ENCODE assay signal across 11 cellular contexts in the genomic region with DNA sequence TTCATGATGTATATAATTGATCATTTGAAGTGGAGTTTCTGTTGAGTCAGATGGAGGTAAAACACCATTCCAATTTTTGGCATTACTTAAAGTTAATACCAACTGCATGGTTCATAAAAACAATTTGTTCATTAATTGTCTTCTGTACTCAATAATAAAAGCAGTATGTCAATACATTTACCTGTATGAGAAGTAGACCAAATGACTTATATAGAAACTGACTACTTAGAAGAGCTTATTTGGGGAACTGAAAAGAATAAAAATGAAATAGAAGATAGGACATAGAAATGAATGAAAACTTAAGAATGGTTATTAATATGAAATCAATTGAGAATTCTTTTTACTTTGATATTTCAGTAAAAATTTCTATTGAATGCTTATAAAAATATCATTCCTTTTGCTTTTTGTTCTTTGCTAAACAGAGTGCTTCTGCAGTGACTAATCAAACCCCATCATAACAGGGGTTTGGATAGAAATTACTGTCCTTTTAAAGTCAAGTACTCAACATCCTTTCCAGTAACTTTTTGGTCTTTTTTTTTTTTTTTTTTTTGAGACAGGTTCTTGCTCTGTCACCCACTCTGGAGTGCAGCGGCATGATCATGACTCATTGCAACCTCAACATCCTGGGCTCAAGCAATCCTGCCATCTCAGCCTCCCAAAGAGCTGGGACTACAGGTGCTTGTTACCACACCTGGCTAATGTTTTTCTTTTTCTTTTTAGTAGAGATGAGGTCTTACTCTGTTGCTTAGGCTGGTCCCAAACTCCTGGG. TPM values are rescaled to one million over a fixed set of nuclear protein-coding genes. Genes with fewer than 3 reads are reported as not detected.
DNase-seq lines count a peak whose midpoint lies in the region; ATAC-seq and TF ChIP-seq lines count a peak whose summit lies in the region.
"Had no signal": no experiment of that assay in that cellular context is flagged by ENCODE, and none has a peak within 500 bp of the region (broad histone marks: within the 10 kb centered on the region; RNA-seq: fewer than 3 reads in every experiment).

No MANE protein-coding gene starts in this region.

- POLR2A ChIA-PET in MCF 10A (lab: Yijun Ruan, JAX): interaction anchor here (0.6 to 2.1 kb wide), 6 partner anchors 10 to 473 kb away, joined by 3 to 5 read pairs (median 4); no protein-coding TSS in a partner anchor

- no peaks in the 10 kb centered on the region for H3K36me3 Mint-ChIP-seq in MCF 10A (ENCODE audit: insufficient read depth, unreplicated experiment)
- no peaks in the 10 kb centered on the region for H3K36me3 Mint-ChIP-seq in activated naive CD8-positive, alpha-beta T cell treated with anti-CD3 and anti-CD28 coated beads, Interleukin-2, amount 50 U/mL, for 24 hours (ENCODE audit: low read depth)

- H3K27me3 ChIP-seq in breast epithelium: no peaks in the 10 kb centered on the region

- no peak overlapping the region for H3K27ac Mint-ChIP-seq in MCF 10A (ENCODE audit: low read depth, unreplicated experiment)
- peak overlapping the region; percentile 60 for H3K27ac Mint-ChIP-seq in activated naive CD8-positive, alpha-beta T cell treated with anti-CD3 and anti-CD28 coated beads, Interleukin-2, amount 50 U/mL, for 24 hours

- no peak overlapping the region for H3K4me3 Mint-ChIP-seq in MCF 10A (ENCODE audit: unreplicated experiment)
- no peak overlapping the region for H3K4me3 Mint-ChIP-seq in activated naive CD8-positive, alpha-beta T cell treated with anti-CD3 and anti-CD28 coated beads, Interleukin-2, amount 50 U/mL, for 24 hours

- no peak overlapping the region for H3K4me3 ChIP-seq in breast epithelium
- H3K4me3 ChIP-seq: BLaER1, heart right ventricle had no signal

- no peaks in the 10 kb centered on the region for H3K36me3 ChIP-seq in breast epithelium
- H3K36me3 ChIP-seq: BLaER1, heart right ventricle had no signal

- no peak for TF ChIP-seq POLR2A in breast epithelium (IDR thresholded peaks at IDR 0.05)

- H3K9me3 Mint-ChIP-seq in MCF 10A (ENCODE audit: unreplicated experiment): no peaks in the 10 kb centered on the region
- no peaks in the 10 kb centered on the region for H3K9me3 Mint-ChIP-seq in activated naive CD8-positive, alpha-beta T cell treated with anti-CD3 and anti-CD28 coated beads, Interleukin-2, amount 50 U/mL, for 24 hours

- no peak overlapping the region for H3K27ac ChIP-seq in breast epithelium
- H3K27ac ChIP-seq: BLaER1, heart right ventricle had no signal

- ATAC-seq in activated naive CD8-positive, alpha-beta T cell treated with anti-CD3 and anti-CD28 coated beads, Interleukin-2, amount 50 U/mL, for 24 hours: peak; percentile 92
- ATAC-seq in HG02678 (IDR thresholded peaks at IDR 0.05; ENCODE audit: unreplicated experiment): no peak
- no peak for ATAC-seq in GM21737 (IDR thresholded peaks at IDR 0.05; ENCODE audit: unreplicated experiment)
- ATAC-seq: heart right ventricle had no signal

- no TSS peak for BruUV-seq in MCF 10A (replicated peaks; lab: Mats Ljungman, UMichigan)

- H3K4me1 ChIP-seq in breast epithelium: no peaks in the 10 kb centered on the region
- H3K4me1 ChIP-seq: BLaER1, heart right ventricle had no signal

- H3K9me3 ChIP-seq in breast epithelium: no peaks in the 10 kb centered on the region
- H3K9me3 ChIP-seq: BLaER1, heart right ventricle had no signal

- intact Hi-C loops in MCF 10A (cut with micrococcal nuclease) (no loop called here), breast epithelium (cut with DNase I; ENCODE audit: low total_unique reads) (no loop called here)

- CTCF ChIA-PET in MCF 10A (lab: Yijun Ruan, JAX): no interaction called here

- no peak for TF ChIP-seq CTCF in MCF 10A (IDR thresholded peaks at IDR 0.05; ENCODE audit: unreplicated experiment)
- TF ChIP-seq CTCF in breast epithelium (IDR thresholded peaks at IDR 0.05): no peak

- DNase-seq in MCF 10A (ENCODE audit: unreplicated experiment) (peak; percentile 22), breast epithelium (ENCODE audit: low spot score in 2 of 2) (no peak), RPMI8226 (peak; percentile 33), hippocampal formation (lab: John Stamatoyannopoulos, UW) (no peak), NCI-H2029 (lab: John Stamatoyannopoulos, UW) (no peak)
- DNase-seq in activated naive CD8-positive, alpha-beta T cell treated with anti-CD3 and anti-CD28 coated beads, Interleukin-2, amount 50 U/mL, for 24 hours: peak; percentile 21
- DNase-seq: heart right ventricle, NCI-H1930 had no signal

- H3K4me1 Mint-ChIP-seq in MCF 10A (ENCODE audit: insufficient read depth, unreplicated experiment): peaks cover 6% of the 10 kb centered on the region
- H3K4me1 Mint-ChIP-seq in activated naive CD8-positive, alpha-beta T cell treated with anti-CD3 and anti-CD28 coated beads, Interleukin-2, amount 50 U/mL, for 24 hours: peaks cover 13% of the 10 kb centered on the region

- H3K27me3 Mint-ChIP-seq in MCF 10A (ENCODE audit: insufficient read depth, unreplicated experiment): no peaks in the 10 kb centered on the region
- peaks cover 2% of the 10 kb centered on the region for H3K27me3 Mint-ChIP-seq in activated naive CD8-positive, alpha-beta T cell treated with anti-CD3 and anti-CD28 coated beads, Interleukin-2, amount 50 U/mL, for 24 hours

RNA-seq across cellular contexts. Expression of gene CRYBG3, which starts 6.5 kb away (rescaled TPM):
- total RNA-seq in MCF 10A (2022) (7.2 and 10.7 TPM in 2 replicates), breast epithelium (10 to 100 TPM; 25.5 to 37.9 (median 28.5) TPM)

RNA-seq across cellular contexts. Expression of gene ARL6, which starts 50.8 kb away (rescaled TPM):
- total RNA-seq in MCF 10A (2022): 4.1 and 4.7 TPM in 2 replicates
- 1 to 10 TPM; 5.4 to 9.5 (median 9.2) TPM for total RNA-seq in breast epithelium

Comparison
In these comparisons a context has a peak if more than half of its experiments do, and no peak if none do; other contexts are left out.
1. DNase-seq: peak in MCF 10A (single experiment), RPMI8226 (single experiment) and activated naive CD8-positive, alpha-beta T cell treated with anti-CD3 and anti-CD28 coated beads, Interleukin-2, amount 50 U/mL, for 24 hours (single experiment); none in breast epithelium (0 of 2), hippocampal formation (0 of 2) and NCI-H2029 (single experiment).